Comparison of ENCODE assay signal across 14 cellular contexts in genomic region chr17:76365256-76365903, GRCh38. TPM values are rescaled to one million over a fixed set of nuclear protein-coding genes. Genes with fewer than 3 reads are reported as not detected.
A peak's percentile ranks its signal among the peaks of the same experiment; 100 is the strongest.
DNase-seq lines count a peak whose midpoint lies in the region; ATAC-seq and TF ChIP-seq lines count a peak whose summit lies in the region.
"Had no signal": no experiment of that assay in that cellular context is flagged by ENCODE, and none has a peak within 500 bp of the region (broad histone marks: within the 10 kb centered on the region; RNA-seq: fewer than 3 reads in every experiment).

No MANE protein-coding gene starts in this region.

- H3K4me1 ChIP-seq in right lobe of liver: no peaks in the 10 kb centered on the region

- no peak overlapping the region for H3K4me3 ChIP-seq in brain microvascular endothelial cell (ENCODE audit: low read depth, low read length)
- H3K4me3 ChIP-seq in right lobe of liver: no peak overlapping the region

- no peaks in the 10 kb centered on the region for H3K36me3 ChIP-seq in brain microvascular endothelial cell (replicated peaks)
- no peaks in the 10 kb centered on the region for H3K36me3 ChIP-seq in right lobe of liver

- 31% methylated on average over 6 of the region's 12 CpGs for WGBS in right lobe of liver (ENCODE audit: insufficient coverage, low coverage, low lambda C conversion rate, missing lambda C conversion rate)

- H3K27ac Mint-ChIP-seq in HFFc6 (no peak overlapping the region), natural killer cell (no peak overlapping the region)
- H3K27ac Mint-ChIP-seq: CD8-positive, alpha-beta memory T cell had no signal

- ATAC-seq in right lobe of liver: peak; percentile 29 to 69 (median 58)
- ATAC-seq in GM21367 (IDR thresholded peaks at IDR 0.05; ENCODE audit: unreplicated experiment): no peak
- ATAC-seq in natural killer cell: no peak
- ATAC-seq: activated CD4-positive, CD25-positive, alpha-beta regulatory T cell treated with anti-CD3 and anti-CD28 coated beads, Interleukin-2, amount 50 U/mL, for 24 hours had no signal

- intact Hi-C loops in right lobe of liver (cut with DNase I): no loop called here
- intact Hi-C loops in natural killer cell (cut with micrococcal nuclease): no loop called here

- H3K4me1 Mint-ChIP-seq in HFFc6 (ENCODE audit: low read depth): peaks cover 16% of the 10 kb centered on the region
- H3K4me1 Mint-ChIP-seq in natural killer cell: no peaks in the 10 kb centered on the region
- H3K4me1 Mint-ChIP-seq: CD8-positive, alpha-beta memory T cell had no signal

- H3K9me3 Mint-ChIP-seq in HFFc6 (no peaks in the 10 kb centered on the region), natural killer cell (no peaks in the 10 kb centered on the region)
- H3K9me3 Mint-ChIP-seq: CD8-positive, alpha-beta memory T cell had no signal

- H3K36me3 Mint-ChIP-seq in HFFc6 (ENCODE audit: low read depth): no peaks in the 10 kb centered on the region
- H3K36me3 Mint-ChIP-seq in natural killer cell: no peaks in the 10 kb centered on the region
- H3K36me3 Mint-ChIP-seq: CD8-positive, alpha-beta memory T cell had no signal

- TF ChIP-seq POLR2A in right lobe of liver (IDR thresholded peaks at IDR 0.05): no peak

- H3K27ac ChIP-seq in brain microvascular endothelial cell (no peak overlapping the region), right lobe of liver (no peak overlapping the region)

- peak; percentile 17 for DNase-seq in D341Med (ENCODE audit: low spot score)
- DNase-seq in HFFc6: no peak
- no peak for DNase-seq in brain microvascular endothelial cell
- no peak for DNase-seq in right lobe of liver
- DNase-seq in amniotic stem cell (lab: John Stamatoyannopoulos, UW): no peak
- no peak for DNase-seq in NCI-H1930 (lab: John Stamatoyannopoulos, UW)
- no peak for DNase-seq in natural killer cell
- DNase-seq: activated gamma-delta T cell; CD8-positive, alpha-beta memory T cell; NCI-H2107; SHP77 treated with DMSO at 0.1 percent for 48 hours; stimulated activated CD4-positive, alpha-beta T cell treated with anti-CD3 and anti-CD28 coated beads, Interleukin-15, amount 100 ng/mL, for 24 hours had no signal

- H3K27me3 ChIP-seq in brain microvascular endothelial cell (replicated peaks) (no peaks in the 10 kb centered on the region), right lobe of liver (no peaks in the 10 kb centered on the region)

- no peak overlapping the region for H3K4me3 Mint-ChIP-seq in HFFc6
- H3K4me3 Mint-ChIP-seq in natural killer cell: no peak overlapping the region
- H3K4me3 Mint-ChIP-seq: CD8-positive, alpha-beta memory T cell had no signal

- in situ Hi-C loops in brain microvascular endothelial cell (cut with HindIII; ENCODE audit: low pct_ligation_motif_present, low sequenced_read_pairs): no loop called here

- peak; percentile 59 for TF ChIP-seq CTCF in HFFc6 (IDR thresholded peaks at IDR 0.05)
- peak; percentile 62 for TF ChIP-seq CTCF in brain microvascular endothelial cell (IDR thresholded peaks at IDR 0.05; ENCODE audit: low read depth, low read length, missing control alignments)
- TF ChIP-seq CTCF in right lobe of liver (IDR thresholded peaks at IDR 0.05): peak in 3 of 4 donors; percentile 43 to 48 (median 43)
- TF ChIP-seq CTCF in natural killer cell (IDR thresholded peaks at IDR 0.05): no peak

- H3K9me3 ChIP-seq in right lobe of liver: no peaks in the 10 kb centered on the region

- H3K27me3 Mint-ChIP-seq in HFFc6 (ENCODE audit: insufficient read depth) (no peaks in the 10 kb centered on the region), natural killer cell (ENCODE audit: low read depth in 2 of 2) (peaks cover 4 to 10% of the 10 kb centered on the region in 2 donors)

RNA-seq across cellular contexts. Expression of gene PRPSAP1, which starts 11.7 kb away (rescaled TPM):
- total RNA-seq in HFFc6 (2021; fragmentation: NEBNext Ultra II Directional; extraction: Animal tissue kit (Norgen Biotek cat#: 25700)): 10 to 100 TPM; 32.6 to 37.4 (median 35.1) TPM
- total RNA-seq in right lobe of liver (10 to 100 TPM; 39.3 to 55.6 (median 45.1) TPM), natural killer cell (10 to 100 TPM; 32.9 to 45.2 (median 41.5) TPM)

RNA-seq across cellular contexts. Expression of gene SPHK1, which starts 19.0 kb away (rescaled TPM):
- 10 to 100 TPM; 53.9 to 68.1 (median 55.7) TPM for total RNA-seq in HFFc6 (2021; fragmentation: NEBNext Ultra II Directional; extraction: Animal tissue kit (Norgen Biotek cat#: 25700))
- total RNA-seq in right lobe of liver (1 to 10 TPM in 4 of 6 experiments, under 1 TPM in 2; 0.35 to 2.6 (median 1.5) TPM), natural killer cell (1 to 10 TPM; 7.6 to 9.2 (median 8.3) TPM)

RNA-seq across cellular contexts. Expression of gene QRICH2, which starts 57.3 kb away (rescaled TPM):
- total RNA-seq in HFFc6 (2021; fragmentation: NEBNext Ultra II Directional; extraction: Animal tissue kit (Norgen Biotek cat#: 25700)): 1 to 10 TPM; 1.2 to 2.3 (median 1.4) TPM
- total RNA-seq in right lobe of liver: 1 to 10 TPM in 4 of 6 experiments, under 1 TPM in 2; 0.43 to 2.2 (median 1.5) TPM
- 1 to 10 TPM; 2.3 to 3.1 (median 2.9) TPM for total RNA-seq in natural killer cell

Comparison
In these comparisons a context has a peak if more than half of its experiments do, and no peak if none do; other contexts are left out.
1. ATAC-seq: peak in right lobe of liver (4 of 4); none in GM21367 (single experiment) and natural killer cell (0 of 3).
2. RNA of gene SPHK1, which starts 19.0 kb away (total RNA-seq): 53.9 to 68.1 TPM in HFFc6; 7.6 to 9.2 TPM in natural killer cell and 0.35 to 2.6 TPM in right lobe of liver; every median in the first group is over 4 times any median in the second.